ENCODE assay signal across 20 cellular contexts in the genomic region with DNA sequence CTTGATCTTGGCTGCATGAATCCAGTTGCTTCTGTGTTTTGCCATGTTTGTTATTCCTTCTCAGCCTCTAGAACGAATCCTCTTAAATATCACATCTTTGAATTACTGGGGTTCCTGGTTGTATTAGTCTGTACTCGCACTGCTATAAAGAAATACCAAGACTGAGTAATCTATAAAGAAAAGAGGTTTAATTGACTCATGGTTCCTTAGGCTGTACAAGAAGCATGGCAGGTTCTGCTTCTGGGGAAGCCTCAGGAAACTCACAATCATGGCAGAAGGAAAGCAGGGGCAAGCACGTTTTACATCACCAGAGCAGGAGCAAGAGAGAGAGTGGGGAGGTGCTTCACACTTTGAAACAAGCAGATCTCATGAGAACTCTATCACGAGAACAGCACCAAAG.
"Had no signal": no experiment of that assay in that cellular context is flagged by ENCODE, and none has a peak within 500 bp of the region (broad histone marks: within the 10 kb centered on the region; RNA-seq: fewer than 3 reads in every experiment).

No MANE protein-coding gene starts in this region.

- H3K4me3 ChIP-seq: coronary artery, gastrocnemius medialis, lung, mucosa of descending colon, pancreas, right lobe of liver, smooth muscle cell, suprapubic skin, thyroid gland had no signal

- H3K27ac ChIP-seq: gastrocnemius medialis, neutrophil, pancreas, right lobe of liver, suprapubic skin, thyroid gland had no signal

- H3K4me1 ChIP-seq: gastrocnemius medialis, right lobe of liver had no signal

- H3K36me3 ChIP-seq: gastrocnemius medialis, neutrophil, pancreas, right lobe of liver, suprapubic skin, thyroid gland had no signal

- H3K9me3 ChIP-seq: gastrocnemius medialis, mucosa of descending colon, neutrophil, pancreas, right lobe of liver, suprapubic skin, thyroid gland had no signal

- H3K27me3 ChIP-seq: gastrocnemius medialis, pancreas, right lobe of liver, suprapubic skin, thyroid gland had no signal

- DNase-seq: dermis blood vessel endothelial cell; effector memory CD8-positive, alpha-beta T cell; gastrocnemius medialis; head of caudate nucleus; mucosa of descending colon; naive B cell; pancreas; right lobe of liver; stimulated activated CD4-positive, alpha-beta T cell treated with anti-CD3 and anti-CD28 coated beads, Interleukin-12 subunit alpha, Interleukin-12 subunit beta, amount 100 ng/mL, for 4 hours; stimulated activated CD4-positive, alpha-beta T cell treated with anti-CD3 and anti-CD28 coated beads, Interleukin-1b, Interleukin-23, amount 100 ng/mL, for 48 hours; stimulated activated CD4-positive, alpha-beta T cell treated with anti-CD3 and anti-CD28 coated beads, Interleukin-4, amount 100 ng/mL, for 1 hour; stimulated activated CD8-positive, alpha-beta memory T cell treated with anti-CD3 and anti-CD28 coated beads, Interleukin-4, amount 100 ng/mL, for 48 hours; stimulated activated naive CD4-positive, alpha-beta T cell; stimulated activated naive CD8-positive, alpha-beta T cell treated with anti-CD3 and anti-CD28 coated beads, Interleukin-15, amount 100 ng/mL, for 72 hours; thyroid gland had no signal
